Comparison of ENCODE assay signal across 15 cellular contexts in the genomic region with DNA sequence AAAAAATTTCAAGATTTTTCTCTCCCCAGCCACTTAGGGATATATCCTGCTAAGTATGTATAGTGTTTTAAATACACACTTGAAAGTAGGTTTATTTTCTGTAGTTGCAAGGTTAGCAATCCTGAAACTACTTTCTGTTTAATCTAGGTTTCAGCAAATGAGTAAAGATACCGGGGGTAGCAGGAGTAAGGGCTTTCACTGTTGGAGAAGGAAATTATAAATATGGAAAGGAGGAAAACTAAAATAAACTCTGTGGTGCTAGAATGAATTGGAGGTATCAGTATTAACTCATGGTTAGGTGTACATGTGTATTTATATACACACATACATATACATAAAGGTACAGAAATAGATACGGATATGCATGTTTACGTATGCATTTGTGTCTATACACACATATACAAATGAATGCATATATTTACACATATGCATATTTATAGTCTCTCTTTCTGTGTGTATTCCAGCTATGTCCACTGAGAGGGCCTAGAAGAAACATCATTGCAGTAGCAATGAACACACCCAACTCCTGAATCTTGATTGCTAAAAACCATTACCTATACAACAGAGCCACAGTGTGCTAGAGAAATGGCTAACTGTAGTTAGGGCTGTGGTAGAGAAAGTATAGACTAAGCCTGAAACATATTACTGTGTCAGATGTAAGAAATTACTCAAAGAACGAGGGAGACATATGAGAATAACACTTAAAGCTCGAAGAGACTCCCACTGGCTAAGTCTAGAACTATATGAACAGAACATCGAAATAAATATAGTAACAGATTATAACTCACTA.
DNase-seq lines count a peak whose midpoint lies in the region; ATAC-seq and TF ChIP-seq lines count a peak whose summit lies in the region.
"Had no signal": no experiment of that assay in that cellular context is flagged by ENCODE, and none has a peak within 500 bp of the region (broad histone marks: within the 10 kb centered on the region; RNA-seq: fewer than 3 reads in every experiment).

No MANE protein-coding gene starts in this region.

- H3K27me3 Mint-ChIP-seq in activated T-helper 17 cell treated with anti-CD3 and anti-CD28 coated beads, Interleukin-2, amount 50 U/mL, for 72 hours, result no peaks in the 10 kb centered on the region
- H3K27me3 Mint-ChIP-seq: CD4-positive, alpha-beta memory T cell had no signal

- H3K9me3 ChIP-seq in vagina, result no peaks in the 10 kb centered on the region
- H3K9me3 ChIP-seq: lower lobe of right lung had no signal

- H3K4me1 ChIP-seq in vagina, result no peaks in the 10 kb centered on the region
- H3K4me1 ChIP-seq: lower lobe of right lung had no signal

- no peaks in the 10 kb centered on the region for H3K27me3 ChIP-seq in vagina

- H3K27ac ChIP-seq in caudate nucleus (ENCODE audit: low read depth, low read length) (no peak overlapping the region), vagina (no peak overlapping the region)
- H3K27ac ChIP-seq: lower lobe of right lung, SK-N-MC had no signal

- no peak overlapping the region for H3K4me3 ChIP-seq in vagina
- H3K4me3 ChIP-seq: lower lobe of right lung, SK-N-MC had no signal

- H3K27ac Mint-ChIP-seq in activated T-helper 17 cell treated with anti-CD3 and anti-CD28 coated beads, Interleukin-2, amount 50 U/mL, for 72 hours, result no peak overlapping the region
- H3K27ac Mint-ChIP-seq: CD4-positive, alpha-beta memory T cell had no signal

- no peak for TF ChIP-seq POLR2A in vagina (IDR thresholded peaks at IDR 0.05)

- DNase-seq in caudate nucleus (lab: John Stamatoyannopoulos, UW), result no peak
- DNase-seq in HEK293T (ENCODE audit: extremely low spot score), result no peak
- no peak for DNase-seq in vagina (ENCODE audit: extremely low spot score in 2 of 2)
- DNase-seq: activated CD8-positive, alpha-beta memory T cell treated with anti-CD3 and anti-CD28 coated beads, Interleukin-2, amount 50 U/mL, for 48 hours; anterior cingulate cortex; CD4-positive, alpha-beta memory T cell; lower lobe of right lung; OCI-M1; right cardiac atrium had no signal

- H3K4me3 Mint-ChIP-seq in activated T-helper 17 cell treated with anti-CD3 and anti-CD28 coated beads, Interleukin-2, amount 50 U/mL, for 72 hours, result no peak overlapping the region
- H3K4me3 Mint-ChIP-seq: CD4-positive, alpha-beta memory T cell had no signal

- POLR2A ChIA-PET in HEK293T (lab: Yijun Ruan, JAX), result no interaction called here

- peaks cover 0 to 16% of the 10 kb centered on the region in 2 donors for H3K36me3 ChIP-seq in vagina

- intact Hi-C loops in vagina (cut with DNase I), result no loop called here

- peak; percentile 71 for ATAC-seq in GM18517 (IDR thresholded peaks at IDR 0.05; ENCODE audit: unreplicated experiment)
- ATAC-seq in GM21381 (IDR thresholded peaks at IDR 0.05; ENCODE audit: unreplicated experiment), result peak; percentile 58
- ATAC-seq in HG03045 (IDR thresholded peaks at IDR 0.05; ENCODE audit: unreplicated experiment), result peak; percentile 61
- peak; percentile 83 for ATAC-seq in activated T-helper 17 cell treated with anti-CD3 and anti-CD28 coated beads, Interleukin-2, amount 50 U/mL, for 72 hours (replicated peaks)
- ATAC-seq: HCT116, lower lobe of right lung, right cardiac atrium had no signal

- no peak for TF ChIP-seq CTCF in vagina (IDR thresholded peaks at IDR 0.05)

- peaks cover 13% of the 10 kb centered on the region for H3K4me1 Mint-ChIP-seq in activated T-helper 17 cell treated with anti-CD3 and anti-CD28 coated beads, Interleukin-2, amount 50 U/mL, for 72 hours

- peaks cover 62% of the 10 kb centered on the region for H3K36me3 Mint-ChIP-seq in activated T-helper 17 cell treated with anti-CD3 and anti-CD28 coated beads, Interleukin-2, amount 50 U/mL, for 72 hours (ENCODE audit: low read depth)

- H3K9me3 Mint-ChIP-seq in activated T-helper 17 cell treated with anti-CD3 and anti-CD28 coated beads, Interleukin-2, amount 50 U/mL, for 72 hours, result peaks cover 9% of the 10 kb centered on the region

- CTCF ChIA-PET in HEK293T (lab: Yijun Ruan, JAX), result no interaction called here

TF ChIP-seq in HEK293T, 16 proteins besides CTCF, POLR2A, EP300 and RAD21:
- TF ChIP-seq ARNT (IDR thresholded peaks at IDR 0.05) (no peak), TARDBP (IDR thresholded peaks at IDR 0.05) (no peak), CTBP1 (IDR thresholded peaks at IDR 0.05; ENCODE audit: borderline replicate concordance) (no peak), SP1 (IDR thresholded peaks at IDR 0.05) (no peak), NFRKB (IDR thresholded peaks at IDR 0.05) (no peak), FOXK2 (IDR thresholded peaks at IDR 0.05) (no peak), BHLHE40 (IDR thresholded peaks at IDR 0.05; ENCODE audit: borderline replicate concordance) (no peak), FOXM1 (IDR thresholded peaks at IDR 0.05; ENCODE audit: borderline replicate concordance) (no peak), SUZ12 (IDR thresholded peaks at IDR 0.05) (no peak), L3MBTL2 (conservative IDR thresholded peaks at IDR 0.05) (no peak), FOXA1 (IDR thresholded peaks at IDR 0.05) (no peak), ZNF384 (IDR thresholded peaks at IDR 0.05) (no peak), HDGF (IDR thresholded peaks at IDR 0.05; ENCODE audit: borderline replicate concordance) (no peak), LEF1 (IDR thresholded peaks at IDR 0.05; ENCODE audit: borderline replicate concordance) (no peak)
- TF ChIP-seq, protein P1, sequence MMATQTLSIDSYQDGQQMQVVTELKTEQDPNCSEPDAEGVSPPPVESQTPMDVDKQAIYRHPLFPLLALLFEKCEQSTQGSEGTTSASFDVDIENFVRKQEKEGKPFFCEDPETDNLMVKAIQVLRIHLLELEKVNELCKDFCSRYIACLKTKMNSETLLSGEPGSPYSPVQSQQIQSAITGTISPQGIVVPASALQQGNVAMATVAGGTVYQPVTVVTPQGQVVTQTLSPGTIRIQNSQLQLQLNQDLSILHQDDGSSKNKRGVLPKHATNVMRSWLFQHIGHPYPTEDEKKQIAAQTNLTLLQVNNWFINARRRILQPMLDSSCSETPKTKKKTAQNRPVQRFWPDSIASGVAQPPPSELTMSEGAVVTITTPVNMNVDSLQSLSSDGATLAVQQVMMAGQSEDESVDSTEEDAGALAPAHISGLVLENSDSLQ (IDR thresholded peaks at IDR 0.05), result no peak
